20 cellular contexts compared by ENCODE assay signal in genomic region chr6:106551155-106551554, GRCh38.
DNase-seq lines count a peak whose midpoint lies in the region; ATAC-seq, FAIRE-seq and TF ChIP-seq lines count a peak whose summit lies in the region.
"Had no signal": no experiment of that assay in that cellular context is flagged by ENCODE, and none has a peak within 500 bp of the region (broad histone marks: within the 10 kb centered on the region; RNA-seq: fewer than 3 reads in every experiment).

No MANE protein-coding gene starts in this region.

- peaks cover 63% of the 10 kb centered on the region for H3K36me3 Mint-ChIP-seq in CD4-positive, CD25-positive, alpha-beta regulatory T cell
- peaks cover 53% of the 10 kb centered on the region for H3K36me3 Mint-ChIP-seq in stimulated activated memory B cell treated with anti-CD40 and anti-IgM and Interleukin-4, amounts not matched to agents 10 μg/mL and 1 μg/mL and 100 μg/mL, for 72 hours

- no TSS peak for BruUV-seq in K562 (replicated peaks; lab: Mats Ljungman, UMichigan)

- TF ChIP-seq RAD21 in K562 (CRISPR knock-in tag; conservative IDR thresholded peaks at IDR 0.05 in 1 of 2, IDR thresholded peaks at IDR 0.05 in 1 of 2), result no peak

- no peaks in the 10 kb centered on the region for H3K9me1 ChIP-seq in K562 (ENCODE audit: control insufficient read depth, insufficient read depth, low read length)

- H3K36me3 ChIP-seq in CD4-positive, CD25-positive, alpha-beta regulatory T cell (ENCODE audit: control insufficient read depth, insufficient read depth, low read length), result peaks cover 81% of the 10 kb centered on the region
- H3K36me3 ChIP-seq in HEK293 (ENCODE audit: control insufficient read depth in 2 of 2, insufficient read depth in 1 of 2, low read length in 2 of 2), result no peaks in the 10 kb centered on the region
- no peaks in the 10 kb centered on the region for H3K36me3 ChIP-seq in K562 (ENCODE audit: control insufficient read depth, insufficient read depth, low read length)
- H3K36me3 ChIP-seq: MG63 had no signal

- no peak overlapping the region for H3K9ac ChIP-seq in K562 (ENCODE audit: insufficient read depth in 1 of 2, low read depth in 2 of 2, low read length in 2 of 2)

- CTCF ChIA-PET in HEK293 (lab: Yijun Ruan, JAX) (interaction anchor here (0.6 to 1.2 kb wide), 2 partner anchors 50 to 461 kb away, joined by 4 to 5 read pairs; no protein-coding TSS in a partner anchor), K562 (lab: Yijun Ruan, JAX; ENCODE audit: low intra/inter-chr PET ratio) (no interaction called here)

- no peaks in the 10 kb centered on the region for H3K9me3 ChIP-seq in CD4-positive, CD25-positive, alpha-beta regulatory T cell (ENCODE audit: control insufficient read depth in 2 of 2, low read length in 2 of 2)
- H3K9me3 ChIP-seq in HEK293 (ENCODE audit: control insufficient read depth, insufficient read depth, low read depth, low read length) (no peaks in the 10 kb centered on the region), K562 (replicated peaks; ENCODE audit: control insufficient read depth, insufficient read depth, low read depth, low read length) (no peaks in the 10 kb centered on the region)
- H3K9me3 ChIP-seq: A549, MG63, Peyer's patch had no signal

- 2% methylated on average over 3 of the region's 3 CpGs for WGBS in K562 (ENCODE audit: insufficient coverage, low coverage, missing lambda C conversion rate)

- POLR2A ChIA-PET in HEK293 (lab: Yijun Ruan, JAX) (no interaction called here), K562 (lab: Yijun Ruan, JAX) (no interaction called here)

- H3K4me1 ChIP-seq in CD4-positive, CD25-positive, alpha-beta regulatory T cell (ENCODE audit: control insufficient read depth, insufficient read depth, low read length, poor library complexity, severe bottlenecking), result no peaks in the 10 kb centered on the region
- no peaks in the 10 kb centered on the region for H3K4me1 ChIP-seq in HEK293 (ENCODE audit: control insufficient read depth, insufficient read depth, low read length)
- 0 out of 5 replicates have a peak, but pooled peaks cover 0 to 3% of the 10 kb centered on the region in 2 experiments for H3K4me1 ChIP-seq in K562 (replicated peaks in 1 of 2; ENCODE audit: control insufficient read depth in 2 of 2, insufficient read depth in 2 of 2, low read length in 2 of 2)

- no peak overlapping the region for H3K4me3 ChIP-seq in CD4-positive, CD25-positive, alpha-beta regulatory T cell (ENCODE audit: low read depth, low read length)
- H3K4me3 ChIP-seq in HEK293 (ENCODE audit: low read depth, low read length) (no peak overlapping the region), K562 (no peak overlapping the region)
- H3K4me3 ChIP-seq: A549, MG63, Peyer's patch had no signal

- FAIRE-seq in K562 (lab: Jason Lieb, UNC), result no peak
- FAIRE-seq: A549, GM12892 had no signal

- no peaks in the 10 kb centered on the region for H3K79me2 ChIP-seq in K562 (ENCODE audit: control insufficient read depth, insufficient read depth, low read length)

- in situ Hi-C loops in K562 (cut with MboI), result loop anchor here (25.0 kb wide), 1 partner anchor 436 kb away; no protein-coding TSS in a partner anchor

- no peaks in the 10 kb centered on the region for H3K27me3 Mint-ChIP-seq in CD4-positive, CD25-positive, alpha-beta regulatory T cell
- no peaks in the 10 kb centered on the region for H3K27me3 Mint-ChIP-seq in stimulated activated memory B cell treated with anti-CD40 and anti-IgM and Interleukin-4, amounts not matched to agents 10 μg/mL and 1 μg/mL and 100 μg/mL, for 72 hours

- ATAC-seq in CD4-positive, CD25-positive, alpha-beta regulatory T cell (ENCODE audit: low read depth in 2 of 2), result no peak
- no peak for ATAC-seq in K562
- ATAC-seq in stimulated activated memory B cell treated with anti-CD40 and anti-IgM and Interleukin-4, amounts not matched to agents 10 μg/mL and 1 μg/mL and 100 μg/mL, for 72 hours, result no peak
- ATAC-seq in HG03097 (IDR thresholded peaks at IDR 0.05; ENCODE audit: low FRiP score, unreplicated experiment), result no peak
- no peak for ATAC-seq in left lobe of liver
- ATAC-seq: A549 had no signal

- no peak for TF ChIP-seq CTCF in HEK293 (tag by site-specific recombination; IDR thresholded peaks at IDR 0.05)
- TF ChIP-seq CTCF in K562 (IDR thresholded peaks at IDR 0.05 in 2 of 3, conservative IDR thresholded peaks at IDR 0.05 in 1 of 3; ENCODE audit: insufficient read depth in 2 of 3, low read depth in 1 of 3, low read length in 3 of 3), result no peak

- H3K9me3 Mint-ChIP-seq in CD4-positive, CD25-positive, alpha-beta regulatory T cell, result peaks cover 0 to 4% (median 0%) of the 10 kb centered on the region in 7 donors
- no peaks in the 10 kb centered on the region for H3K9me3 Mint-ChIP-seq in stimulated activated memory B cell treated with anti-CD40 and anti-IgM and Interleukin-4, amounts not matched to agents 10 μg/mL and 1 μg/mL and 100 μg/mL, for 72 hours

- intact Hi-C loops in K562 (cut with micrococcal nuclease), result no loop called here

- H4K20me1 ChIP-seq in K562 (replicated peaks; ENCODE audit: control insufficient read depth, insufficient read depth, low read length), result no peaks in the 10 kb centered on the region

- H3K27ac ChIP-seq in CD4-positive, CD25-positive, alpha-beta regulatory T cell (ENCODE audit: insufficient read depth, low read length, poor library complexity, severe bottlenecking), result no peak overlapping the region
- H3K27ac ChIP-seq in HEK293 (ENCODE audit: extremely low read depth, low read depth, low read length) (no peak overlapping the region), K562 (ENCODE audit: extremely low read depth, low read depth, low read length) (no peak overlapping the region)
- H3K27ac ChIP-seq: A549, Peyer's patch had no signal

- TF ChIP-seq EP300 in K562 (IDR thresholded peaks at IDR 0.05; ENCODE audit: low read length), result no peak

- no peak for TF ChIP-seq POLR2A in K562 (conservative IDR thresholded peaks at IDR 0.05)

- peak overlapping the region in 2 of 3 donors; percentile 22 to 51 for H3K27ac Mint-ChIP-seq in CD4-positive, CD25-positive, alpha-beta regulatory T cell
- H3K27ac Mint-ChIP-seq in stimulated activated memory B cell treated with anti-CD40 and anti-IgM and Interleukin-4, amounts not matched to agents 10 μg/mL and 1 μg/mL and 100 μg/mL, for 72 hours, result peak overlapping the region; percentile 40

- peaks cover 24 to 54% (median 33%) of the 10 kb centered on the region in 4 donors for H3K4me1 Mint-ChIP-seq in CD4-positive, CD25-positive, alpha-beta regulatory T cell
- peaks cover 28% of the 10 kb centered on the region for H3K4me1 Mint-ChIP-seq in stimulated activated memory B cell treated with anti-CD40 and anti-IgM and Interleukin-4, amounts not matched to agents 10 μg/mL and 1 μg/mL and 100 μg/mL, for 72 hours

- H3K4me3 Mint-ChIP-seq in CD4-positive, CD25-positive, alpha-beta regulatory T cell, result no peak overlapping the region
- no peak overlapping the region for H3K4me3 Mint-ChIP-seq in stimulated activated memory B cell treated with anti-CD40 and anti-IgM and Interleukin-4, amounts not matched to agents 10 μg/mL and 1 μg/mL and 100 μg/mL, for 72 hours

- H2AFZ ChIP-seq in K562 (ENCODE audit: low read depth, low read length), result no peak overlapping the region

- H3K4me2 ChIP-seq in K562 (ENCODE audit: insufficient read depth, low read length), result no peak overlapping the region
- H3K4me2 ChIP-seq: A549 had no signal

- no peak for DNase-seq in CD4-positive, CD25-positive, alpha-beta regulatory T cell
- DNase-seq in K562 (ENCODE audit: extremely low read depth in 1 of 4, low spot score in 3 of 4), result no peak
- DNase-seq in left lobe of liver (ENCODE audit: low spot score), result no peak
- no peak for DNase-seq in ecto neural progenitor cell (ENCODE audit: low spot score)
- DNase-seq: C1 segment of cervical spinal cord, DMS153, DND-41, H7, MG63, NCI-H2029, NCI-H2227 treated with DMSO at 0.1 percent for 48 hours, NCI-H510A, NCI-H69, Peyer's patch, SHP77 treated with DMSO at 0.1 percent for 48 hours had no signal

- no peaks in the 10 kb centered on the region for H3K27me3 ChIP-seq in CD4-positive, CD25-positive, alpha-beta regulatory T cell (ENCODE audit: control insufficient read depth, insufficient read depth, low read length)
- peaks cover 9 to 19% of the 10 kb centered on the region in 2 experiments; a peak in 3 of 5 replicates for H3K27me3 ChIP-seq in K562 (ENCODE audit: control insufficient read depth in 2 of 2, insufficient read depth in 2 of 2, low read length in 2 of 2)
- H3K27me3 ChIP-seq: MG63, Peyer's patch had no signal

TF ChIP-seq in HEK293, 187 proteins besides CTCF, POLR2A, EP300 and RAD21 (continues in another document):
- TF ChIP-seq ZNF580 (tag by site-specific recombination; IDR thresholded peaks at IDR 0.05), result 0 out of 2 replicates have a peak, but pooled peaks have one; percentile 29

TF ChIP-seq in K562, 482 proteins besides CTCF, POLR2A, EP300 and RAD21:
- TF ChIP-seq RHOXF2B (CRISPR knock-in tag; conservative IDR thresholded peaks at IDR 0.05), result no peak
- TF ChIP-seq ZNF146 (CRISPR knock-in tag; IDR thresholded peaks at IDR 0.05; ENCODE audit: unreplicated experiment), result peak; percentile 73
- TF ChIP-seq RBM25 (IDR thresholded peaks at IDR 0.05; ENCODE audit: low read depth, low read length, severe bottlenecking), result peak; percentile 33
